8 cellular contexts compared by ENCODE assay signal in the genomic region with DNA sequence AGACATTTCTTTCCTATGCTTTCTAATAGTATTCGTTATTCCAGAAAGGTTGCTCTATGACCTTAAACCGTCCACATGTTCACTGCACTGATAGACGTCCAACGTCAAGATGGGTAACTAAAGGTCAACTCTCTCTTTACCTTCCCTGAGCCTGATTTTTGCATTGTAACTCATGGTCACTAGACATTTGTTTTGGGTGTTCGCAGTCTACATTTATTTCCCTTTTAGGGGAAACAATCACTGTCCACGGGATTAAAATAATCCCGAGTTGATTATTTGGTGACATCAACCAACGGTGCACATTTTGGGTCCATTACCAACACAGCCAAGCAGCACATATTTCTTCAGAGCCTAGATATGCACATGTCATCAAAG. TPM values are rescaled to one million over a fixed set of nuclear protein-coding genes. Genes with fewer than 3 reads are reported as not detected.
DNase-seq lines count a peak whose midpoint lies in the region; ATAC-seq and TF ChIP-seq lines count a peak whose summit lies in the region.

No MANE protein-coding gene starts in this region.

- no peaks in the 10 kb centered on the region for H3K9me3 ChIP-seq in Peyer's patch

- H3K36me3 ChIP-seq in Peyer's patch: no peaks in the 10 kb centered on the region
- no peaks in the 10 kb centered on the region for H3K36me3 ChIP-seq in rectal smooth muscle tissue (ENCODE audit: control insufficient read depth, insufficient read depth, low read length)

- H3K4me1 Mint-ChIP-seq in T-helper 1 cell treated with Interleukin-12 subunit alpha and Interleukin-12 subunit beta and Interleukin-4 antibody, amounts not matched to agents 30 μg/mL and 1 μg/mL, for 36 hours (ENCODE audit: low read depth): peaks cover 23% of the 10 kb centered on the region

- peak overlapping the region; percentile 84 for H3K27ac Mint-ChIP-seq in T-helper 1 cell treated with Interleukin-12 subunit alpha and Interleukin-12 subunit beta and Interleukin-4 antibody, amounts not matched to agents 30 μg/mL and 1 μg/mL, for 36 hours

- H3K4me3 Mint-ChIP-seq in T-helper 1 cell treated with Interleukin-12 subunit alpha and Interleukin-12 subunit beta and Interleukin-4 antibody, amounts not matched to agents 30 μg/mL and 1 μg/mL, for 36 hours: peak overlapping the region; percentile 83

- no peak overlapping the region for H3K9ac ChIP-seq in rectal smooth muscle tissue (ENCODE audit: low read length)

- TF ChIP-seq CTCF in Peyer's patch (IDR thresholded peaks at IDR 0.05): no peak
- TF ChIP-seq CTCF in fibroblast of pulmonary artery (IDR thresholded peaks at IDR 0.05; ENCODE audit: low read length, missing control alignments): no peak

- H3K36me3 Mint-ChIP-seq in T-helper 1 cell treated with Interleukin-12 subunit alpha and Interleukin-12 subunit beta and Interleukin-4 antibody, amounts not matched to agents 30 μg/mL and 1 μg/mL, for 36 hours (ENCODE audit: low read depth): no peaks in the 10 kb centered on the region

- DNase-seq in T-helper 1 cell (no peak), Peyer's patch (no peak), fibroblast of pulmonary artery (ENCODE audit: low read depth) (no peak), NCI-H146 treated with DMSO at 0.1 percent for 48 hours (lab: John Stamatoyannopoulos, UW; ENCODE audit: unreplicated experiment) (no peak), NCI-H2196 treated with DMSO at 0.1 percent for 48 hours (lab: John Stamatoyannopoulos, UW; ENCODE audit: unreplicated experiment) (no peak)

- H3K4me1 ChIP-seq in Peyer's patch: peaks cover 0 to 47% (median 7%) of the 10 kb centered on the region in 4 donors
- no peaks in the 10 kb centered on the region for H3K4me1 ChIP-seq in rectal smooth muscle tissue (ENCODE audit: control insufficient read depth, insufficient read depth, low read length)

- no peak for ATAC-seq in HG02973 (IDR thresholded peaks at IDR 0.05; ENCODE audit: unreplicated experiment)

- H3K4me3 ChIP-seq in Peyer's patch (peak overlapping the region; percentile 72 to 92 (median 82)), fibroblast of pulmonary artery (replicated peaks; ENCODE audit: low read depth, low read length) (peak overlapping the region; percentile 76), rectal smooth muscle tissue (ENCODE audit: low read length) (peak overlapping the region; percentile 95)

- H3K27me3 Mint-ChIP-seq in T-helper 1 cell treated with Interleukin-12 subunit alpha and Interleukin-12 subunit beta and Interleukin-4 antibody, amounts not matched to agents 30 μg/mL and 1 μg/mL, for 36 hours (ENCODE audit: low read depth): no peaks in the 10 kb centered on the region

- no peaks in the 10 kb centered on the region for H3K27me3 ChIP-seq in Peyer's patch
- no peaks in the 10 kb centered on the region for H3K27me3 ChIP-seq in rectal smooth muscle tissue (ENCODE audit: control insufficient read depth, insufficient read depth, low read length)

- H3K27ac ChIP-seq in Peyer's patch: peak overlapping the region; percentile 79 to 90 (median 86)
- H3K27ac ChIP-seq in rectal smooth muscle tissue (ENCODE audit: low read depth, low read length): peak overlapping the region; percentile 93

- no peak for TF ChIP-seq POLR2A in Peyer's patch (IDR thresholded peaks at IDR 0.05)

- H3K9me3 Mint-ChIP-seq in T-helper 1 cell treated with Interleukin-12 subunit alpha and Interleukin-12 subunit beta and Interleukin-4 antibody, amounts not matched to agents 30 μg/mL and 1 μg/mL, for 36 hours: no peaks in the 10 kb centered on the region

RNA-seq across cellular contexts. Expression of gene HADH, which starts 0.5 kb away (rescaled TPM):
- total RNA-seq in Peyer's patch: 100 to 1,000 TPM; 110 to 173 (median 131) TPM

RNA-seq across cellular contexts. Expression of gene CYP2U1, which starts 57.8 kb away (rescaled TPM):
- total RNA-seq in Peyer's patch: 10 to 100 TPM in 2 of 4 donors, 1 to 10 TPM in 2; 4.9 to 14.9 (median 7.7) TPM
